19 cellular contexts compared by ENCODE assay signal in the genomic region with DNA sequence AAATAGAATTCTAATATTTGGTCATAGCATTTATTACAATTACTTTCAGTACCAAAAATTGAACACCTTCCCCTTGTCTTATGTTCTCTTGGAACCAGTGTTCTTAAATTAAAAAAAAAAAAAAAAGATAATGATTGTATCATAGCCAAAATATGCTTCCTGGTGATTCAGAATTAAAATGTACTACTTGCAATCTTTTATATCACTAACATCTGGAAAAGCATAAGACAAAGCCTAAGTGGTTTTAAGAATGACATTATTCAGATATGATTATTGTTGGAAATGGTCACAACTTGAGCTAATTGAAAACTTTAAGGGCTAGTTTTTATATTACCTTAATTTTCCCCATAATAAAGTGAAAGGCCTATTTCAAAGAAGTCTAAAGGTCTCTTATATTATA.
DNase-seq lines count a peak whose midpoint lies in the region; ATAC-seq and TF ChIP-seq lines count a peak whose summit lies in the region.
"Had no signal": no experiment of that assay in that cellular context is flagged by ENCODE, and none has a peak within 500 bp of the region (broad histone marks: within the 10 kb centered on the region; RNA-seq: fewer than 3 reads in every experiment).

No MANE protein-coding gene starts in this region.

- H2BK5ac ChIP-seq in IMR-90 (ENCODE audit: low read depth, low read length, poor library complexity, severe bottlenecking): peak overlapping the region; percentile 97
- H2BK5ac ChIP-seq in mesenchymal stem cell (ENCODE audit: low read depth, low read length, poor library complexity, severe bottlenecking): no peak overlapping the region

- intact Hi-C loops in IMR-90 (cut with micrococcal nuclease) (no loop called here), dorsolateral prefrontal cortex (cut with DNase I) (no loop called here), cardiac septum (cut with DNase I) (no loop called here)

- H3K14ac ChIP-seq in IMR-90 (replicated peaks; ENCODE audit: low read depth, low read length) (no peak overlapping the region), mesenchymal stem cell (ENCODE audit: low read length in 2 of 2) (no peak overlapping the region)

- H3K4ac ChIP-seq in IMR-90 (ENCODE audit: low read depth, low read length): no peak overlapping the region
- no peak overlapping the region for H3K4ac ChIP-seq in mesenchymal stem cell (ENCODE audit: low read depth in 1 of 2, low read length in 2 of 2)

- no peak overlapping the region for H2AK9ac ChIP-seq in IMR-90 (replicated peaks; ENCODE audit: low read depth, low read length, poor library complexity)

- H3K36me3 Mint-ChIP-seq in chondrocyte (ENCODE audit: low read depth): no peaks in the 10 kb centered on the region

- H3K27me3 Mint-ChIP-seq in chondrocyte (ENCODE audit: low read depth): no peaks in the 10 kb centered on the region

- H3K4me2 ChIP-seq in IMR-90 (ENCODE audit: low read depth, low read length): no peak overlapping the region
- H3K4me2 ChIP-seq in mesenchymal stem cell (ENCODE audit: low read length, poor library complexity, severe bottlenecking): no peak overlapping the region
- H3K4me2 ChIP-seq: BLaER1 treated with 17β-estradiol and CSF1 and Interleukin-3, amounts not matched to agents 10 nM and 100 nM had no signal

- peaks cover 57% of the 10 kb centered on the region for H3K4me1 ChIP-seq in ACC112 (ENCODE audit: control insufficient read depth, insufficient read depth, low read length, unreplicated experiment)
- peaks cover 27% of the 10 kb centered on the region for H3K4me1 ChIP-seq in IMR-90 (ENCODE audit: control insufficient read depth, insufficient read depth, low read length)
- peaks cover 6% of the 10 kb centered on the region for H3K4me1 ChIP-seq in mesenchymal stem cell (ENCODE audit: control insufficient read depth, insufficient read depth, low read depth, low read length)

- no peaks in the 10 kb centered on the region for H4K20me1 ChIP-seq in IMR-90 (ENCODE audit: insufficient read depth, low read length)
- H4K20me1 ChIP-seq: BLaER1 treated with 17β-estradiol and CSF1 and Interleukin-3, amounts not matched to agents 10 nM and 100 nM had no signal

- H3K79me2 ChIP-seq in ACC112 (ENCODE audit: control insufficient read depth, insufficient read depth, low read length, unreplicated experiment): no peaks in the 10 kb centered on the region

- POLR2A ChIA-PET in IMR-90 (lab: Charles Lee; ENCODE audit: unreplicated experiment): no interaction called here

- in situ Hi-C loops in IMR-90 (cut with MboI; ENCODE audit: low sequenced_read_pairs): no loop called here

- no peaks in the 10 kb centered on the region for H3K9me3 Mint-ChIP-seq in chondrocyte (ENCODE audit: low read depth)

- no peak overlapping the region for H2BK20ac ChIP-seq in IMR-90 (ENCODE audit: low read depth, low read length)

- no peak overlapping the region for H3K9ac ChIP-seq in IMR-90 (ENCODE audit: low read depth, low read length)
- H3K9ac ChIP-seq in mesenchymal stem cell (ENCODE audit: low read length): peak overlapping the region; percentile 38
- H3K9ac ChIP-seq: BLaER1 treated with 17β-estradiol and CSF1 and Interleukin-3, amounts not matched to agents 10 nM and 100 nM had no signal

- no peak overlapping the region for H4K5ac ChIP-seq in IMR-90 (ENCODE audit: low read depth, low read length)

- H2AK5ac ChIP-seq in IMR-90 (ENCODE audit: low read depth, low read length) (no peak overlapping the region), mesenchymal stem cell (ENCODE audit: low read length, severe bottlenecking) (no peak overlapping the region)

- H2BK120ac ChIP-seq in IMR-90 (ENCODE audit: low read depth, low read length) (no peak overlapping the region), mesenchymal stem cell (ENCODE audit: low read depth, low read length) (no peak overlapping the region)

- H3K56ac ChIP-seq in IMR-90 (ENCODE audit: extremely low read depth, insufficient read depth, low read length): no peak overlapping the region

- H4K8ac ChIP-seq in IMR-90 (ENCODE audit: low read depth in 2 of 2, low read length in 2 of 2) (no peak overlapping the region; a peak in 1 of 4 replicates), mesenchymal stem cell (ENCODE audit: low read length) (no peak overlapping the region)

- peaks cover 83% of the 10 kb centered on the region for H3K4me1 Mint-ChIP-seq in chondrocyte (ENCODE audit: low read depth)

- H3K23ac ChIP-seq in IMR-90 (ENCODE audit: low read depth, low read length) (no peak overlapping the region), mesenchymal stem cell (ENCODE audit: low read length in 2 of 2) (no peak overlapping the region)

- TF ChIP-seq CTCF in IMR-90 (conservative IDR thresholded peaks at IDR 0.05; ENCODE audit: low read depth, low read length) (no peak), chondrocyte (IDR thresholded peaks at IDR 0.05) (no peak), dorsolateral prefrontal cortex (IDR thresholded peaks at IDR 0.05 in 54 of 56, conservative IDR thresholded peaks at IDR 0.05 in 2 of 56; ENCODE audit: low read depth in 1 of 56, partially characterized antibody in 56 of 56) (no peak)

- no peak overlapping the region for H4K91ac ChIP-seq in IMR-90 (ENCODE audit: insufficient read depth, low read depth, low read length)
- H4K91ac ChIP-seq in mesenchymal stem cell (ENCODE audit: low read length): no peak overlapping the region

- no peak overlapping the region for H2BK15ac ChIP-seq in IMR-90 (ENCODE audit: low read depth, low read length)
- no peak overlapping the region for H2BK15ac ChIP-seq in mesenchymal stem cell (ENCODE audit: low read depth, poor library complexity, severe bottlenecking)

- H3K9me3 ChIP-seq in IMR-90 (ENCODE audit: control insufficient read depth, insufficient read depth, low read length): no peaks in the 10 kb centered on the region
- H3K9me3 ChIP-seq in mesenchymal stem cell (ENCODE audit: control insufficient read depth, low read length): no peaks in the 10 kb centered on the region
- H3K9me3 ChIP-seq: BLaER1 treated with 17β-estradiol and CSF1 and Interleukin-3, amounts not matched to agents 10 nM and 100 nM; HAP-1 had no signal

- ATAC-seq in IMR-90 (ENCODE audit: low read depth): no peak

- H2BK12ac ChIP-seq in mesenchymal stem cell (ENCODE audit: low read length in 2 of 2): no peak overlapping the region

- H3K4me3 ChIP-seq in ACC112 (ENCODE audit: low read depth, low read length): no peak overlapping the region
- H3K4me3 ChIP-seq in IMR-90 (ENCODE audit: insufficient read depth, low read depth, low read length): no peak overlapping the region
- no peak overlapping the region for H3K4me3 ChIP-seq in mesenchymal stem cell (ENCODE audit: insufficient read depth in 1 of 2, low read depth in 1 of 2, low read length in 2 of 2)
- H3K4me3 ChIP-seq in dorsolateral prefrontal cortex: no peak overlapping the region
- H3K4me3 ChIP-seq: BLaER1 treated with 17β-estradiol and CSF1 and Interleukin-3, amounts not matched to agents 10 nM and 100 nM; HAP-1 had no signal

- H3K27ac ChIP-seq in ACC112 (ENCODE audit: low read depth, low read length) (peak overlapping the region; percentile 21), IMR-90 (ENCODE audit: insufficient read depth, low read length) (no peak overlapping the region), mesenchymal stem cell (ENCODE audit: low read length, poor library complexity, severe bottlenecking) (no peak overlapping the region), dorsolateral prefrontal cortex (no peak overlapping the region)
- H3K27ac ChIP-seq: 22Rv1; BLaER1 treated with 17β-estradiol and CSF1 and Interleukin-3, amounts not matched to agents 10 nM and 100 nM; HL-60; RWPE1 had no signal

- H3K18ac ChIP-seq in IMR-90 (ENCODE audit: low read depth, low read length) (no peak overlapping the region), mesenchymal stem cell (ENCODE audit: low read depth in 1 of 2, low read length in 2 of 2) (no peak overlapping the region)

- BruUV-seq in IMR-90 (replicated peaks; lab: Mats Ljungman, UMichigan): no TSS peak

- H3K4me3 Mint-ChIP-seq in chondrocyte (ENCODE audit: unreplicated experiment): no peak overlapping the region

- no peak for TF ChIP-seq RAD21 in IMR-90 (IDR thresholded peaks at IDR 0.05; ENCODE audit: low read length)

- H2AFZ ChIP-seq in ACC112 (ENCODE audit: low read length, unreplicated experiment) (no peak overlapping the region), IMR-90 (replicated peaks; ENCODE audit: low read length, poor library complexity) (no peak overlapping the region), mesenchymal stem cell (ENCODE audit: low read depth, low read length) (no peak overlapping the region)

- H3K27me3 ChIP-seq in ACC112 (ENCODE audit: insufficient read depth, low read length): no peaks in the 10 kb centered on the region
- no peaks in the 10 kb centered on the region for H3K27me3 ChIP-seq in IMR-90 (ENCODE audit: control insufficient read depth, insufficient read depth, low read length)
- no peaks in the 10 kb centered on the region for H3K27me3 ChIP-seq in mesenchymal stem cell (ENCODE audit: control insufficient read depth in 1 of 2, insufficient read depth in 1 of 2, low read length in 2 of 2)
- no peaks in the 10 kb centered on the region for H3K27me3 ChIP-seq in dorsolateral prefrontal cortex
- H3K27me3 ChIP-seq: BLaER1 treated with 17β-estradiol and CSF1 and Interleukin-3, amounts not matched to agents 10 nM and 100 nM had no signal

- H3K36me3 ChIP-seq in ACC112 (ENCODE audit: insufficient read depth, low read length) (no peaks in the 10 kb centered on the region), IMR-90 (ENCODE audit: control insufficient read depth, insufficient read depth, low read length) (no peaks in the 10 kb centered on the region; the same call in 1 of the 2 replicates), mesenchymal stem cell (ENCODE audit: control insufficient read depth in 1 of 2, insufficient read depth in 2 of 2, low read depth in 1 of 2, low read length in 2 of 2) (no peaks in the 10 kb centered on the region)
- H3K36me3 ChIP-seq: BLaER1 treated with 17β-estradiol and CSF1 and Interleukin-3, amounts not matched to agents 10 nM and 100 nM; HAP-1 had no signal

- CTCF ChIA-PET in IMR-90 (lab: Yijun Ruan, JAX): no interaction called here

- peaks cover 3% of the 10 kb centered on the region for H3K9me1 ChIP-seq in IMR-90 (ENCODE audit: insufficient read depth, low read length)

- dilution Hi-C loops in IMR-90 (cut with HindIII; ENCODE audit: low sequenced_read_pairs, unreplicated experiment): no loop called here

- no peak for TF ChIP-seq POLR2A in IMR-90 (IDR thresholded peaks at IDR 0.05; ENCODE audit: low read depth, low read length)

- peak overlapping the region; percentile 83 for H3K27ac Mint-ChIP-seq in chondrocyte (ENCODE audit: unreplicated experiment)

- DNase-seq in IMR-90 (peak; percentile 50), chondrocyte (ENCODE audit: low spot score) (no peak), mesenchymal stem cell (no peak), NCI-H2227 (lab: John Stamatoyannopoulos, UW; ENCODE audit: unreplicated experiment) (no peak), dorsolateral prefrontal cortex (no peak), cardiac septum (ENCODE audit: low spot score) (no peak)
- DNase-seq in stimulated activated naive CD4-positive, alpha-beta T cell (lab: John Stamatoyannopoulos, UW): no peak
- DNase-seq: KBM-7; NCI-H1092; NCI-H226; NCI-H526; NK-92 treated with Interleukin-12 subunit alpha and Interleukin-12 subunit beta, amount 100 ng/mL, for 24 hours; OCI-M1 had no signal

- H3K79me1 ChIP-seq in IMR-90 (ENCODE audit: low read depth in 1 of 2, low read length in 2 of 2) (no peaks in the 10 kb centered on the region; a peak in 1 of 4 replicates), mesenchymal stem cell (replicated peaks; ENCODE audit: low read length, poor library complexity, severe bottlenecking) (no peaks in the 10 kb centered on the region)
